8 cellular contexts compared by ENCODE assay signal in the genomic region with DNA sequence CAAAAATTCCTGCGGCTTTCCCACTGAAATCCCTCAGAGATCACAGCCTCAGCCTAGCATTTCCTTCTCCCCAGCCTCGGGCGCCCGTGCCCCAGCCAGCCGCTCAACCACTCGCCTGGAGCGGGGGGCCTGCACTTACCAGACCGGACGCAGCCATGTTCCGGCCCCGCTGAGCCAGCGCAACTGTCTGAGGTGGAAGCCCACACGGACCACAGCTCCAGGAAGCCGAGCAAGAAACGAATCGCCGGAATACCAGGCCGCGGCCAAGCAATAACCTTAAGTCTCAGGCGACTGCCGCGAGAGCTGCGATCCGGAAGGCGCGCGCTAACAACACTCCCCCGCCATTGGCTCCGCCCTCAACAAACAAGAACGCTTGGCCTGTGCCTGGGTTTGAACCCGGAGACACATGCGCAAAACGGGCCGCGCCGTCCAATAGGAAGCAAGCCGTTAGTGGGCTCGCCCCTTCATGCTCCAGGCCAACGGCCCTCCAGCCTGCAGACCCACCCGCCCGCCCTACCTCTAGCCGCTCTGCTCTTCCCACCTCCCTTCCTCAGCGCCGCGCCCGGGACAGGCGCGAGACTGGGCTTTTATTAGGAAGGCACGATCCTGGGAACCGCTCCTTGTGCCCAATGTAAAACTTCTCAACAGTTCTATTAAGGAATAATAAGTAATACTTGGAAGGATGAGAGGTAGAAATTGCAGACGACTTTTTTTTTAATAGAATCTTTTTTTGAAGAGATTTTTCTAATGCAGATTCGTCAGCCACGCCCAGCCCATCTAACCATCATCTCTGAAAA. TPM values are rescaled to one million over a fixed set of nuclear protein-coding genes. Genes with fewer than 3 reads are reported as not detected.
DNase-seq lines count a peak whose midpoint lies in the region; ATAC-seq and TF ChIP-seq lines count a peak whose summit lies in the region.

A gene with protein sequence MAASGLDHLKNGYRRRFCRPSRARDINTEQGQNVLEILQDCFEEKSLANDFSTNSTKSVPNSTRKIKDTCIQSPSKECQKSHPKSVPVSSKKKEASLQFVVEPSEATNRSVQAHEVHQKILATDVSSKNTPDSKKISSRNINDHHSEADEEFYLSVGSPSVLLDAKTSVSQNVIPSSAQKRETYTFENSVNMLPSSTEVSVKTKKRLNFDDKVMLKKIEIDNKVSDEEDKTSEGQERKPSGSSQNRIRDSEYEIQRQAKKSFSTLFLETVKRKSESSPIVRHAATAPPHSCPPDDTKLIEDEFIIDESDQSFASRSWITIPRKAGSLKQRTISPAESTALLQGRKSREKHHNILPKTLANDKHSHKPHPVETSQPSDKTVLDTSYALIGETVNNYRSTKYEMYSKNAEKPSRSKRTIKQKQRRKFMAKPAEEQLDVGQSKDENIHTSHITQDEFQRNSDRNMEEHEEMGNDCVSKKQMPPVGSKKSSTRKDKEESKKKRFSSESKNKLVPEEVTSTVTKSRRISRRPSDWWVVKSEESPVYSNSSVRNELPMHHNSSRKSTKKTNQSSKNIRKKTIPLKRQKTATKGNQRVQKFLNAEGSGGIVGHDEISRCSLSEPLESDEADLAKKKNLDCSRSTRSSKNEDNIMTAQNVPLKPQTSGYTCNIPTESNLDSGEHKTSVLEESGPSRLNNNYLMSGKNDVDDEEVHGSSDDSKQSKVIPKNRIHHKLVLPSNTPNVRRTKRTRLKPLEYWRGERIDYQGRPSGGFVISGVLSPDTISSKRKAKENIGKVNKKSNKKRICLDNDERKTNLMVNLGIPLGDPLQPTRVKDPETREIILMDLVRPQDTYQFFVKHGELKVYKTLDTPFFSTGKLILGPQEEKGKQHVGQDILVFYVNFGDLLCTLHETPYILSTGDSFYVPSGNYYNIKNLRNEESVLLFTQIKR (minus strand): TSS at position 305 of the 797 bp plus-strand sequence. CDS start 148 bp downstream, at position 157.

- H3K4me3 Mint-ChIP-seq in activated naive CD4-positive, alpha-beta T cell treated with anti-CD3 and anti-CD28 coated beads, Interleukin-2, amount 50 U/mL, for 24 hours = peak within 1 kb of the TSS; percentile 96

- H3K4me3 ChIP-seq in GM06990 (replicated peaks; ENCODE audit: low read depth, low read length) = peak within 1 kb of the TSS; percentile 85
- H3K4me3 ChIP-seq in testis = peak within 1 kb of the TSS; percentile 69 to 93

- peak; percentile 96 for DNase-seq in GM06990 (ENCODE audit: extremely low read depth, insufficient read length)
- DNase-seq in NCI-H1092 (lab: John Stamatoyannopoulos, UW) = peak; percentile 97
- DNase-seq in glomerular endothelial cell (ENCODE audit: extremely low read depth, low read depth, low spot score) = peak; percentile 75
- peak; percentile 84 for DNase-seq in omental fat pad (ENCODE audit: low spot score)
- DNase-seq in testis = peak; percentile 99

- H3K27ac ChIP-seq in testis = peak within 1 kb of the TSS; percentile 90 to 91

- no peaks in the 10 kb centered on the region for H3K27me3 ChIP-seq in GM06990 (replicated peaks; ENCODE audit: control insufficient read depth, insufficient read depth, low read length)
- no peaks in the 10 kb centered on the region for H3K27me3 ChIP-seq in testis

- H3K27ac Mint-ChIP-seq in activated naive CD4-positive, alpha-beta T cell treated with anti-CD3 and anti-CD28 coated beads, Interleukin-2, amount 50 U/mL, for 24 hours = peak within 1 kb of the TSS; percentile 100

- no peaks in the 10 kb centered on the region; the same call in none of the 2 replicates for H3K36me3 ChIP-seq in GM06990 (ENCODE audit: control insufficient read depth, insufficient read depth, low read length)
- no peaks in the 10 kb centered on the region for H3K36me3 ChIP-seq in testis (ENCODE audit: low read depth, missing control alignments)

- H3K4me1 Mint-ChIP-seq in activated naive CD4-positive, alpha-beta T cell treated with anti-CD3 and anti-CD28 coated beads, Interleukin-2, amount 50 U/mL, for 24 hours = peaks cover 43% of the 10 kb centered on the region

- intact Hi-C loops in testis (cut with DNase I; ENCODE audit: low total_unique reads) = no loop called here

- TF ChIP-seq POLR2A in testis (IDR thresholded peaks at IDR 0.05) = peak; percentile 4

- H3K4me1 ChIP-seq in testis = no peaks in the 10 kb centered on the region

- no peaks in the 10 kb centered on the region for H3K9me3 ChIP-seq in testis

- peaks cover 4% of the 10 kb centered on the region for H3K36me3 Mint-ChIP-seq in activated naive CD4-positive, alpha-beta T cell treated with anti-CD3 and anti-CD28 coated beads, Interleukin-2, amount 50 U/mL, for 24 hours

- H3K9me3 Mint-ChIP-seq in activated naive CD4-positive, alpha-beta T cell treated with anti-CD3 and anti-CD28 coated beads, Interleukin-2, amount 50 U/mL, for 24 hours = no peaks in the 10 kb centered on the region

- WGBS in testis, 2 donors = 0 to 1% methylated on average over 20 to 53 of the region's 53 CpGs

- TF ChIP-seq CTCF in GM06990 (IDR thresholded peaks at IDR 0.05; ENCODE audit: insufficient read depth, low read length, poor library complexity, severe bottlenecking) (no peak), omental fat pad (IDR thresholded peaks at IDR 0.05) (no peak), testis (IDR thresholded peaks at IDR 0.05) (no peak)

- ATAC-seq in HG02588 (IDR thresholded peaks at IDR 0.05; ENCODE audit: unreplicated experiment) (peak; percentile 96), SK-N-SH treated with all-trans-retinoic acid at 6 μM for 48 hours (peak; percentile 99), omental fat pad (ENCODE audit: low FRiP score) (peak; percentile 99)

- no peaks in the 10 kb centered on the region for H3K27me3 Mint-ChIP-seq in activated naive CD4-positive, alpha-beta T cell treated with anti-CD3 and anti-CD28 coated beads, Interleukin-2, amount 50 U/mL, for 24 hours

TF ChIP-seq in SK-N-SH treated with all-trans-retinoic acid at 6 μM for 48 hours, 23 proteins besides CTCF, POLR2A, EP300 and RAD21:
- no peak for TF ChIP-seq TSHZ2 (CRISPR knock-in tag; IDR thresholded peaks at IDR 0.05)
- 0 out of 2 replicates have a peak, but pooled peaks have one; percentile 14 for TF ChIP-seq GLIS3 (CRISPR knock-in tag; IDR thresholded peaks at IDR 0.05)

RNA-seq across cellular contexts. Expression of the gene that starts here (rescaled TPM):
- 6.7 and 10.2 TPM in 2 replicates for total RNA-seq in glomerular endothelial cell
- total RNA-seq in omental fat pad = 10 to 100 TPM; 18.4 to 40.2 (median 20.5) TPM
- total RNA-seq in testis = 10 to 100 TPM; 40.8 to 53.4 TPM
- polyA plus RNA-seq in testis (ENCODE audit: insufficient read depth, low read depth, low replicate concordance) = 8.5 TPM

Comparison
In these comparisons a context has a peak if more than half of its experiments do, and no peak if none do; other contexts are left out.
1. Peak in every context shown above with its lines: DNase-seq, ATAC-seq, H3K4me3 ChIP-seq and H3K27ac ChIP-seq.